In the genomic region with DNA sequence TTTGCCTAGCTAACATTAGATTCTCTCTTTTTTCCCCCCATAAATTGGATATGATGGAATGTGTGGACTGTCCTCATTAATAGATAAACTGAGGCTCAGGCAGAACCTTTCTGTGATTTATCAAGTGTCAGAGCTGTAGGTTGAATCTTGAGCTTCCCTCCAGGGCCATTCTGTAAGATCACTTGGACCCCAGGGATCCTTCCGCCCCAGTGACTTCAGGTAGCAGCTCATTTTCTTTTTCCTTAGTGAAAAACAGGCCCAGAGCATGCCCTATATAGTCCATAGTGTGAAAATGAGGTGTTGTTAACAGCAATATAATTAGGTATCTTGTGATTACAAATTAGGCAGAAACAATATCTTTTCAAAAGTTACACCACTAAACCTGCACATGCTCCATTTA, we compare ENCODE assay signal across 30 cellular contexts.
"Had no signal": no experiment of that assay in that cellular context is flagged by ENCODE, and none has a peak within 500 bp of the region (broad histone marks: within the 10 kb centered on the region; RNA-seq: fewer than 3 reads in every experiment).

No MANE protein-coding gene starts in this region.

- H3K9me3 ChIP-seq: left lung, pancreas, testis, uterus had no signal

- H3K4me3 ChIP-seq: left lung, lung, pancreas, testis, uterus had no signal

- H3K27me3 ChIP-seq: brain microvascular endothelial cell, left lung, pancreas, testis, uterus had no signal

- DNase-seq: activated B cell treated with CpG ODN at 0.5 μM for 24 hours; activated CD4-positive, alpha-beta T cell treated with anti-CD3 and anti-CD28 coated beads for 36 hours; activated CD4-positive, alpha-beta T cell treated with anti-CD3 and anti-CD28 coated beads, Interleukin-2, amount 50 U/mL, for 4 hours; activated CD8-positive, alpha-beta memory T cell treated with anti-CD3 and anti-CD28 coated beads for 24 hours; activated CD8-positive, alpha-beta memory T cell treated with anti-CD3 and anti-CD28 coated beads, Interleukin-2, amount 50 U/mL, for 4 hours; activated T-cell treated with anti-CD3 and anti-CD28 coated beads, Interleukin-2, amount 50 U/mL, for 24 hours; aorta; caudate nucleus; dermis blood vessel endothelial cell; effector CD8-positive, alpha-beta T cell; hippocampal formation; kidney glomerular epithelial cell; left lung; natural killer cell; pancreas; right cardiac atrium; small intestine; stimulated activated CD4-positive, alpha-beta T cell treated with anti-CD3 and anti-CD28 coated beads, Interleukin-15, amount 100 ng/mL, for 24 hours; stimulated activated CD4-positive, alpha-beta T cell treated with anti-CD3 and anti-CD28 coated beads, Interleukin-2, amount 100 ng/mL, for 48 hours; stimulated activated CD8-positive, alpha-beta memory T cell treated with anti-CD3 and anti-CD28 coated beads, Interleukin-4, amount 100 ng/mL, for 48 hours; stimulated activated naive CD4-positive, alpha-beta T cell; T1000; testis; trophoblast cell; uterus had no signal

- H3K4me1 ChIP-seq: left lung, pancreas, testis, uterus had no signal

- H3K27ac ChIP-seq: brain microvascular endothelial cell, pancreas, testis, uterus had no signal

- H3K36me3 ChIP-seq: brain microvascular endothelial cell, left lung, pancreas, uterus had no signal

- ATAC-seq: activated CD4-positive, alpha-beta T cell treated with anti-CD3 and anti-CD28 coated beads for 36 hours; activated naive CD4-positive, alpha-beta T cell treated with anti-CD3 and anti-CD28 coated beads, Interleukin-2, amount 50 U/mL, for 72 hours; activated T-helper 17 cell treated with anti-CD3 and anti-CD28 coated beads, Interleukin-2, amount 50 U/mL, for 72 hours; esophagus mucosa; natural killer cell; right cardiac atrium had no signal
